8 cellular contexts compared by ENCODE assay signal in the genomic region with DNA sequence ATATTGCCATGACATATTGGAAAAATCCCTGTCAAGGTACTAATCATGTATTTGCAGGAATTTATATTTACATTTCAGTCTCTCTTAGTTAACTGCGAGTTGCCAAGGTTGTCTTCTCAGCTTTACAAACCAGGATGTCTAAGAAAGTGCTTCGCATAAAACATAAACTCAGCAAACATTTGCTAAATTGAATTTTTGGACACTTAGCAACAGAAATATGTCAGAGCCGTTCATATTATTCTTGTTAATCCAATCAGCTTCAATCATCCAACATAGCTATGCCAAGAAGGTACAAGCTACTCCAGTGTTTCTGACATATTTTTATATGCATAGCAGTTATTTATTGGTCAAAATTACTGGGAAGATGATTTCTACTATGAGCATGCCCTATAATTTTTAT.
"Had no signal": no experiment of that assay in that cellular context is flagged by ENCODE, and none has a peak within 500 bp of the region (broad histone marks: within the 10 kb centered on the region; RNA-seq: fewer than 3 reads in every experiment).

No MANE protein-coding gene starts in this region.

- H3K4me3 ChIP-seq: GM12878 had no signal

- ATAC-seq: GM12878 had no signal

- DNase-seq: GDM1, GF-D8 had no signal

- FAIRE-seq: G401.6, GM12878, GM12891, GM12892, GM18507, GM19239 had no signal
